In the genomic region with DNA sequence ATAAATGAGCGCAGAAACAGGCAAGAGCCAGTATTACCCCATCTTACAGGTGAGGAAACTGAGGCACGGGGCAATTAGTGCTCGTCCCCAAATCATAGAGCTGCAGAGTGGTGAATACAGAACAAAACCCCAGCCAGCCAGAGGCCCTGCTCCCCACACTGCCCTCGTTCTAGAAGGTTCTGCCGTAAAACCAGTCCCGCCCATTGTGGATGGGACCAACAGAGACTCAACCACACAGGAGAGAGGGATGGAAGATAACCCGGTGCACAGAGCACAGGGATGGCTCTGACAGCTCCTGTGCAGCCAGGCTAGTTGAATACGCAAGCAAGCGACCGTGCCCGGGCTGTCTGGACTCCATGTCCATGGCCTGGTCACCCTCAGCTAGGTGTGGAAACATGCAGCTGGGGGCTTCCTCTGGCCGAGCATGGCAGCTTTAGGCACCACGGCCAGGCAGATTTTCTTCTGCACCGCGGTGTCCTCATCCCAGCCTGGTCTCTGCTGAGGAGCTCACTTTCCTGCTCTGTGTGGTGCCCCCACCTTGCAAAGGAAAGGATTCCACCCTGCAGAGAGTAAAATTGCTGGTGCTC, we compare ENCODE assay signal across 25 cellular contexts.
"Had no signal": no experiment of that assay in that cellular context is flagged by ENCODE, and none has a peak within 500 bp of the region (broad histone marks: within the 10 kb centered on the region; RNA-seq: fewer than 3 reads in every experiment).

No MANE protein-coding gene starts in this region.

- H3K9me3 Mint-ChIP-seq: mesothelial cell of epicardium; naive B cell; natural killer cell; nephron progenitor cell; neural progenitor cell; stimulated activated effector memory CD8-positive, alpha-beta T cell treated with anti-CD3 and anti-CD28 coated beads, Interleukin-12 subunit alpha, Interleukin-12 subunit beta, amount 100 ng/mL, for 72 hours had no signal

- H3K4me1 ChIP-seq: pancreas, prostate gland, stomach, testis, thyroid gland, transverse colon, upper lobe of right lung had no signal

- H3K4me1 Mint-ChIP-seq: stimulated activated effector memory CD8-positive, alpha-beta T cell treated with anti-CD3 and anti-CD28 coated beads, Interleukin-12 subunit alpha, Interleukin-12 subunit beta, amount 100 ng/mL, for 72 hours had no signal

- H3K36me3 ChIP-seq: heart right ventricle, neural progenitor cell, pancreas, prostate gland, stomach, transverse colon, upper lobe of right lung had no signal

- H3K4me3 ChIP-seq: heart right ventricle, hepatocyte, lung, neural progenitor cell, pancreas, prostate gland, skin epidermis, stomach, testis, thyroid gland, transverse colon, upper lobe of right lung had no signal

- H3K9me3 ChIP-seq: heart right ventricle, pancreas, prostate gland, stomach, testis, thyroid gland, transverse colon, upper lobe of right lung had no signal

- H3K36me3 Mint-ChIP-seq: mesothelial cell of epicardium; naive B cell; natural killer cell; neural progenitor cell; stimulated activated effector memory CD8-positive, alpha-beta T cell treated with anti-CD3 and anti-CD28 coated beads, Interleukin-12 subunit alpha, Interleukin-12 subunit beta, amount 100 ng/mL, for 72 hours had no signal

- H3K9ac ChIP-seq: neural progenitor cell had no signal

- H3K4me2 ChIP-seq: hepatocyte, neural progenitor cell had no signal

- ATAC-seq: heart right ventricle; left lobe of liver; natural killer cell; pancreas; right cardiac atrium; sciatic nerve; stimulated activated effector memory CD8-positive, alpha-beta T cell treated with anti-CD3 and anti-CD28 coated beads, Interleukin-12 subunit alpha, Interleukin-12 subunit beta, amount 100 ng/mL, for 72 hours; upper lobe of right lung had no signal

- H3K27ac Mint-ChIP-seq: mesothelial cell of epicardium; naive B cell; natural killer cell; nephron progenitor cell; neural progenitor cell; stimulated activated effector memory CD8-positive, alpha-beta T cell treated with anti-CD3 and anti-CD28 coated beads, Interleukin-12 subunit alpha, Interleukin-12 subunit beta, amount 100 ng/mL, for 72 hours had no signal

- H3K4me3 Mint-ChIP-seq: mesothelial cell of epicardium; naive B cell; natural killer cell; nephron progenitor cell; neural progenitor cell; stimulated activated effector memory CD8-positive, alpha-beta T cell treated with anti-CD3 and anti-CD28 coated beads, Interleukin-12 subunit alpha, Interleukin-12 subunit beta, amount 100 ng/mL, for 72 hours had no signal

- H2AFZ ChIP-seq: hepatocyte, neural progenitor cell had no signal

- H3K27me3 ChIP-seq: hepatocyte, neural progenitor cell, pancreas, testis, thyroid gland, transverse colon, upper lobe of right lung had no signal

- DNase-seq: heart right ventricle; islet precursor cell; mesendoderm; naive B cell; natural killer cell; nephron progenitor cell; pancreas; retina; right cardiac atrium; stimulated activated CD4-positive, alpha-beta T cell treated with anti-CD3 and anti-CD28 coated beads, Interleukin-4, amount 100 ng/mL, for 24 hours; stimulated activated naive CD4-positive, alpha-beta T cell; stomach; testis; thyroid gland; transverse colon; upper lobe of right lung had no signal

- H3K27ac ChIP-seq: heart right ventricle, hepatocyte, neural progenitor cell, pancreas, prostate gland, skin epidermis, stomach, testis, thyroid gland, transverse colon, upper lobe of right lung had no signal
